In genomic region chr19:45643024-45643926, GRCh38 we compare ENCODE assay signal across 1 cellular context.
TF ChIP-seq lines count a peak whose summit lies in the region.

No MANE protein-coding gene starts in this region.

TF ChIP-seq in K562, 482 proteins besides CTCF, POLR2A, EP300 and RAD21 (continued from another document and continues in another):
- TF ChIP-seq PBX2 (CRISPR knock-in tag; IDR thresholded peaks at IDR 0.05; ENCODE audit: low read depth), result no peak
- no peak for TF ChIP-seq PBX2 (tag; conservative IDR thresholded peaks at IDR 0.05; ENCODE audit: low read depth)
- no peak for TF ChIP-seq ZC3H11A (IDR thresholded peaks at IDR 0.05; ENCODE audit: low read depth, low read length)
- no peak for TF ChIP-seq NFIX (CRISPR knock-in tag; IDR thresholded peaks at IDR 0.05; ENCODE audit: low read depth)
- no peak for TF ChIP-seq IRF2 (CRISPR knock-in tag; IDR thresholded peaks at IDR 0.05)
- no peak for TF ChIP-seq CBFA2T2 (conservative IDR thresholded peaks at IDR 0.05)
- peak; percentile 39; the same call in 1 of the 2 replicates for TF ChIP-seq DPF2 (IDR thresholded peaks at IDR 0.05)
- TF ChIP-seq MBD1 (CRISPR knock-in tag; IDR thresholded peaks at IDR 0.05), result no peak
- TF ChIP-seq HES1 (IDR thresholded peaks at IDR 0.05; ENCODE audit: low read depth), result no peak
- TF ChIP-seq PCBP2 (IDR thresholded peaks at IDR 0.05; ENCODE audit: low read depth, low read length, poor library complexity, severe bottlenecking), result no peak
- no peak for TF ChIP-seq HMBOX1 (IDR thresholded peaks at IDR 0.05)
- TF ChIP-seq ZNF280A (IDR thresholded peaks at IDR 0.05; ENCODE audit: low read depth, partially characterized antibody), result no peak
- TF ChIP-seq E2F5 (CRISPR knock-in tag; IDR thresholded peaks at IDR 0.05), result no peak
- TF ChIP-seq ZNF668 (CRISPR knock-in tag; IDR thresholded peaks at IDR 0.05), result no peak
- no peak for TF ChIP-seq DMBX1 (CRISPR knock-in tag; IDR thresholded peaks at IDR 0.05; ENCODE audit: borderline replicate concordance)
- TF ChIP-seq NRF1 (conservative IDR thresholded peaks at IDR 0.05 in 1 of 2, IDR thresholded peaks at IDR 0.05 in 1 of 2), result peak; percentile 33 to 63; a peak in 3 of 4 replicates
- TF ChIP-seq ETV1 (tag; conservative IDR thresholded peaks at IDR 0.05; ENCODE audit: low read depth), result no peak
- TF ChIP-seq KLF13 (tag; IDR thresholded peaks at IDR 0.05; ENCODE audit: borderline replicate concordance, low read depth), result no peak
- TF ChIP-seq GTF3C2 (IDR thresholded peaks at IDR 0.05; ENCODE audit: borderline replicate concordance, extremely low read depth, insufficient read length), result peak; percentile 13
- TF ChIP-seq ZNF785 (CRISPR knock-in tag; IDR thresholded peaks at IDR 0.05), result no peak
- TF ChIP-seq MTA2 (IDR thresholded peaks at IDR 0.05; ENCODE audit: low read depth), result no peak
- TF ChIP-seq CREB3 (tag; conservative IDR thresholded peaks at IDR 0.05; ENCODE audit: low read depth), result no peak
- no peak for TF ChIP-seq ZNF589 (CRISPR knock-in tag; IDR thresholded peaks at IDR 0.05; ENCODE audit: low read depth)
- TF ChIP-seq KDM2B (CRISPR knock-in tag; IDR thresholded peaks at IDR 0.05), result no peak
- TF ChIP-seq TRIM25 (IDR thresholded peaks at IDR 0.05; ENCODE audit: borderline replicate concordance), result no peak
- TF ChIP-seq MAX (CRISPR knock-in tag; IDR thresholded peaks at IDR 0.05), result 0 out of 2 replicates have a peak, but pooled peaks have one; percentile 6
- no peak for TF ChIP-seq TAF9B (IDR thresholded peaks at IDR 0.05; ENCODE audit: partially characterized antibody)
- TF ChIP-seq NKRF (IDR thresholded peaks at IDR 0.05; ENCODE audit: borderline replicate concordance), result no peak
- no peak for TF ChIP-seq ZNF79 (CRISPR knock-in tag; IDR thresholded peaks at IDR 0.05; ENCODE audit: low read depth)
- TF ChIP-seq ZBTB49 (CRISPR knock-in tag; IDR thresholded peaks at IDR 0.05; ENCODE audit: borderline replicate concordance), result no peak
- no peak for TF ChIP-seq ZBTB1 (CRISPR knock-in tag; IDR thresholded peaks at IDR 0.05; ENCODE audit: borderline replicate concordance, low read depth)
- TF ChIP-seq DNMT1 (IDR thresholded peaks at IDR 0.05), result no peak
- no peak for TF ChIP-seq CBFB (CRISPR knock-in tag; IDR thresholded peaks at IDR 0.05)
- no peak for TF ChIP-seq GABPA (tag; conservative IDR thresholded peaks at IDR 0.05; ENCODE audit: low read depth)
- no peak for TF ChIP-seq ZNF395 (CRISPR knock-in tag; IDR thresholded peaks at IDR 0.05)
- 0 out of 3 replicates have a peak, but pooled peaks of 1 of the 2 experiments have one; percentile 15 for TF ChIP-seq CBX3 (IDR thresholded peaks at IDR 0.05; ENCODE audit: borderline replicate concordance in 1 of 2, low read length in 2 of 2)
- 0 out of 4 replicates have a peak, but pooled peaks of 1 of the 2 experiments have one; percentile 26 for TF ChIP-seq HDAC1 (IDR thresholded peaks at IDR 0.05)
